3 cellular contexts compared by ENCODE assay signal in the genomic region with DNA sequence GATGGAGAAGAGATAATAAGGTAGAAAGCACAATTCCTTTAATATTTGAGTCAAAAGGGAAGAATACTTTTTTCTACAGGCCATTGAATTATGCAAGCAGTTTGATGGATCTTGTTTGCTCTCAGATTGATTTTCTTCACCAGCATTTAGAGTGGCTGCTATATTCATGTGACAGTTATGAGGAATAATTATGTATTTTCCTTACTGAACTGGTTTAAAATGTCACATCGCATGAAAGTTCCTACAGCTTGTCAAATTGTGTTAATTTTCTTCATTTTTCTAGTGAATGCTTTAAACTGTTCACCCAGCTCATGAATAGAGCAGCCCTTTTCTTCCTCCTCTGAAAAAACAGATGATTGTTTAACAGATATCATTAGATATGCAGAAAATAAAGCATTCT.
TF ChIP-seq lines count a peak whose summit lies in the region.

No MANE protein-coding gene starts in this region.

TF ChIP-seq in K562, 482 proteins besides CTCF, POLR2A, EP300 and RAD21:
- TF ChIP-seq, protein P1, sequence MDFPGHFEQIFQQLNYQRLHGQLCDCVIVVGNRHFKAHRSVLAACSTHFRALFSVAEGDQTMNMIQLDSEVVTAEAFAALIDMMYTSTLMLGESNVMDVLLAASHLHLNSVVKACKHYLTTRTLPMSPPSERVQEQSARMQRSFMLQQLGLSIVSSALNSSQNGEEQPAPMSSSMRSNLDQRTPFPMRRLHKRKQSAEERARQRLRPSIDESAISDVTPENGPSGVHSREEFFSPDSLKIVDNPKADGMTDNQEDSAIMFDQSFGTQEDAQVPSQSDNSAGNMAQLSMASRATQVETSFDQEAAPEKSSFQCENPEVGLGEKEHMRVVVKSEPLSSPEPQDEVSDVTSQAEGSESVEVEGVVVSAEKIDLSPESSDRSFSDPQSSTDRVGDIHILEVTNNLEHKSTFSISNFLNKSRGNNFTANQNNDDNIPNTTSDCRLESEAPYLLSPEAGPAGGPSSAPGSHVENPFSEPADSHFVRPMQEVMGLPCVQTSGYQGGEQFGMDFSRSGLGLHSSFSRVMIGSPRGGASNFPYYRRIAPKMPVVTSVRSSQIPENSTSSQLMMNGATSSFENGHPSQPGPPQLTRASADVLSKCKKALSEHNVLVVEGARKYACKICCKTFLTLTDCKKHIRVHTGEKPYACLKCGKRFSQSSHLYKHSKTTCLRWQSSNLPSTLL (IDR thresholded peaks at IDR 0.05) = no peak
- TF ChIP-seq CXXC5 (CRISPR knock-in tag; IDR thresholded peaks at IDR 0.05) (no peak), FOXJ2 (tag; IDR thresholded peaks at IDR 0.05) (no peak), NFXL1 (CRISPR knock-in tag; IDR thresholded peaks at IDR 0.05) (no peak), POLR3G (IDR thresholded peaks at IDR 0.05; ENCODE audit: extremely low read depth, insufficient read length, insufficient replicate concordance) (no peak), NFE2 (IDR thresholded peaks at IDR 0.05; ENCODE audit: low read depth) (no peak), NRF1 (conservative IDR thresholded peaks at IDR 0.05 in 1 of 2, IDR thresholded peaks at IDR 0.05 in 1 of 2) (no peak), ZNF444 (CRISPR knock-in tag; IDR thresholded peaks at IDR 0.05) (no peak), HDAC8 (tag; IDR thresholded peaks at IDR 0.05) (no peak), STAG1 (CRISPR knock-in tag; IDR thresholded peaks at IDR 0.05; ENCODE audit: borderline replicate concordance) (no peak), CBX1 (IDR thresholded peaks at IDR 0.05; ENCODE audit: low read depth) (no peak), PYGO2 (tag; IDR thresholded peaks at IDR 0.05) (no peak)
- TF ChIP-seq, protein P2, sequence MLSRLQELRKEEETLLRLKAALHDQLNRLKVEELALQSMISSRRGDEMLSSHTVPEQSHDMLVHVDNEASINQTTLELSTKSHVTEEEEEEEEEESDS (CRISPR knock-in tag; IDR thresholded peaks at IDR 0.05) = no peak
- TF ChIP-seq, protein P3, sequence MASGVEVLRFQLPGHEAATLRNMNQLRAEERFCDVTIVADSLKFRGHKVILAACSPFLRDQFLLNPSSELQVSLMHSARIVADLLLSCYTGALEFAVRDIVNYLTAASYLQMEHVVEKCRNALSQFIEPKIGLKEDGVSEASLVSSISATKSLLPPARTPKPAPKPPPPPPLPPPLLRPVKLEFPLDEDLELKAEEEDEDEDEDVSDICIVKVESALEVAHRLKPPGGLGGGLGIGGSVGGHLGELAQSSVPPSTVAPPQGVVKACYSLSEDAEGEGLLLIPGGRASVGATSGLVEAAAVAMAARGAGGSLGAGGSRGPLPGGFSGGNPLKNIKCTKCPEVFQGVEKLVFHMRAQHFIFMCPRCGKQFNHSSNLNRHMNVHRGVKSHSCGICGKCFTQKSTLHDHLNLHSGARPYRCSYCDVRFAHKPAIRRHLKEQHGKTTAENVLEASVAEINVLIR (CRISPR knock-in tag; IDR thresholded peaks at IDR 0.05) = no peak

TF ChIP-seq in H1, 55 proteins besides CTCF, POLR2A, EP300 and RAD21:
- TF ChIP-seq GABPA (IDR thresholded peaks at IDR 0.05; ENCODE audit: borderline replicate concordance, insufficient read depth, low read length) (no peak), CREB1 (IDR thresholded peaks at IDR 0.05) (no peak), HDAC6 (IDR thresholded peaks at IDR 0.05; ENCODE audit: low read depth, low read length) (no peak), CEBPB (IDR thresholded peaks at IDR 0.05; ENCODE audit: low read depth, low read length) (no peak)

TF ChIP-seq in neural cell, 6 proteins besides CTCF, POLR2A, EP300 and RAD21:
- TF ChIP-seq TAF1 (IDR thresholded peaks at IDR 0.05; ENCODE audit: low read depth) (no peak), MXI1 (conservative IDR thresholded peaks at IDR 0.05; ENCODE audit: poor library complexity, severe bottlenecking) (no peak), POLR2AphosphoS5 (IDR thresholded peaks at IDR 0.05) (peak; percentile 84)
- TF ChIP-seq, protein P4, sequence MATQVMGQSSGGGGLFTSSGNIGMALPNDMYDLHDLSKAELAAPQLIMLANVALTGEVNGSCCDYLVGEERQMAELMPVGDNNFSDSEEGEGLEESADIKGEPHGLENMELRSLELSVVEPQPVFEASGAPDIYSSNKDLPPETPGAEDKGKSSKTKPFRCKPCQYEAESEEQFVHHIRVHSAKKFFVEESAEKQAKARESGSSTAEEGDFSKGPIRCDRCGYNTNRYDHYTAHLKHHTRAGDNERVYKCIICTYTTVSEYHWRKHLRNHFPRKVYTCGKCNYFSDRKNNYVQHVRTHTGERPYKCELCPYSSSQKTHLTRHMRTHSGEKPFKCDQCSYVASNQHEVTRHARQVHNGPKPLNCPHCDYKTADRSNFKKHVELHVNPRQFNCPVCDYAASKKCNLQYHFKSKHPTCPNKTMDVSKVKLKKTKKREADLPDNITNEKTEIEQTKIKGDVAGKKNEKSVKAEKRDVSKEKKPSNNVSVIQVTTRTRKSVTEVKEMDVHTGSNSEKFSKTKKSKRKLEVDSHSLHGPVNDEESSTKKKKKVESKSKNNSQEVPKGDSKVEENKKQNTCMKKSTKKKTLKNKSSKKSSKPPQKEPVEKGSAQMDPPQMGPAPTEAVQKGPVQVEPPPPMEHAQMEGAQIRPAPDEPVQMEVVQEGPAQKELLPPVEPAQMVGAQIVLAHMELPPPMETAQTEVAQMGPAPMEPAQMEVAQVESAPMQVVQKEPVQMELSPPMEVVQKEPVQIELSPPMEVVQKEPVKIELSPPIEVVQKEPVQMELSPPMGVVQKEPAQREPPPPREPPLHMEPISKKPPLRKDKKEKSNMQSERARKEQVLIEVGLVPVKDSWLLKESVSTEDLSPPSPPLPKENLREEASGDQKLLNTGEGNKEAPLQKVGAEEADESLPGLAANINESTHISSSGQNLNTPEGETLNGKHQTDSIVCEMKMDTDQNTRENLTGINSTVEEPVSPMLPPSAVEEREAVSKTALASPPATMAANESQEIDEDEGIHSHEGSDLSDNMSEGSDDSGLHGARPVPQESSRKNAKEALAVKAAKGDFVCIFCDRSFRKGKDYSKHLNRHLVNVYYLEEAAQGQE (IDR thresholded peaks at IDR 0.05; ENCODE audit: borderline replicate concordance) = peak; percentile 54
